In genomic region chr11:78138694-78139421, GRCh38 we compare ENCODE assay signal across 8 cellular contexts. TPM values are rescaled to one million over a fixed set of nuclear protein-coding genes. Genes with fewer than 3 reads are reported as not detected.
DNase-seq lines count a peak whose midpoint lies in the region; ATAC-seq lines count a peak whose summit lies in the region.

No MANE protein-coding gene starts in this region.

- H3K4me3 ChIP-seq in iPS-11a (ENCODE audit: low read depth, low read length) = peak overlapping the region; percentile 78

- H3K4me1 Mint-ChIP-seq in activated T-helper 17 cell treated with anti-CD3 and anti-CD28 coated beads, Interleukin-2, amount 50 U/mL, for 72 hours = peaks cover 21% of the 10 kb centered on the region

- peak; percentile 13 to 50 for ATAC-seq in left cardiac atrium
- no peak for ATAC-seq in left ventricle myocardium superior
- peak; percentile 31 for ATAC-seq in HG02938 (IDR thresholded peaks at IDR 0.05; ENCODE audit: unreplicated experiment)
- peak; percentile 52 for ATAC-seq in activated T-helper 17 cell treated with anti-CD3 and anti-CD28 coated beads, Interleukin-2, amount 50 U/mL, for 72 hours (replicated peaks)

- no peak for DNase-seq in left cardiac atrium
- no peak for DNase-seq in left ventricle myocardium superior
- DNase-seq in NOMO-1 treated with DMSO at 0.1 percent for 48 hours (lab: John Stamatoyannopoulos, UW; ENCODE audit: unreplicated experiment) = peak; percentile 45
- DNase-seq in stimulated activated CD4-positive, alpha-beta T cell treated with anti-CD3 and anti-CD28 coated beads, Interleukin-12 subunit alpha, Interleukin-12 subunit beta, amount 100 ng/mL, for 4 hours = peak; percentile 37
- no peak for DNase-seq in NCI-H187 (lab: John Stamatoyannopoulos, UW)

- H3K36me3 Mint-ChIP-seq in activated T-helper 17 cell treated with anti-CD3 and anti-CD28 coated beads, Interleukin-2, amount 50 U/mL, for 72 hours (ENCODE audit: low read depth) = peaks cover 70% of the 10 kb centered on the region

- H3K27me3 Mint-ChIP-seq in activated T-helper 17 cell treated with anti-CD3 and anti-CD28 coated beads, Interleukin-2, amount 50 U/mL, for 72 hours = no peaks in the 10 kb centered on the region

- H3K27ac Mint-ChIP-seq in activated T-helper 17 cell treated with anti-CD3 and anti-CD28 coated beads, Interleukin-2, amount 50 U/mL, for 72 hours = peak overlapping the region; percentile 89

- peak overlapping the region; percentile 91 for H3K4me3 Mint-ChIP-seq in activated T-helper 17 cell treated with anti-CD3 and anti-CD28 coated beads, Interleukin-2, amount 50 U/mL, for 72 hours

- intact Hi-C loops in left cardiac atrium (cut with DNase I) = no loop called here
- intact Hi-C loops in left ventricle myocardium superior (cut with micrococcal nuclease) = no loop called here

- no peaks in the 10 kb centered on the region for H3K9me3 Mint-ChIP-seq in activated T-helper 17 cell treated with anti-CD3 and anti-CD28 coated beads, Interleukin-2, amount 50 U/mL, for 72 hours

RNA-seq across cellular contexts. Expression of gene ALG8, which starts 0.6 kb away (rescaled TPM):
- total RNA-seq in left cardiac atrium = 10 to 100 TPM; 21.1 to 25.2 TPM
- total RNA-seq in left ventricle myocardium superior = 12.6 TPM
- 10 to 100 TPM; 38.3 to 70.2 TPM for total RNA-seq in activated T-helper 17 cell treated with anti-CD3 and anti-CD28 coated beads, Interleukin-2, amount 50 U/mL, for 72 hours

RNA-seq across cellular contexts. Expression of gene KCTD21, which starts 49.6 kb away (rescaled TPM):
- 1 to 10 TPM; 6.4 to 6.8 TPM for total RNA-seq in left cardiac atrium
- 8.5 TPM for total RNA-seq in left ventricle myocardium superior
- 1 to 10 TPM; 6.1 to 7.5 TPM for total RNA-seq in activated T-helper 17 cell treated with anti-CD3 and anti-CD28 coated beads, Interleukin-2, amount 50 U/mL, for 72 hours

RNA-seq across cellular contexts. Expression of gene USP35, which starts 49.9 kb away (rescaled TPM):
- 10 to 100 TPM in 1 of 2 donors, 1 to 10 TPM in 1; 6.5 to 10.6 TPM for total RNA-seq in left cardiac atrium
- 4.7 TPM for total RNA-seq in left ventricle myocardium superior
- 1 to 10 TPM; 9.6 to 10.0 TPM for total RNA-seq in activated T-helper 17 cell treated with anti-CD3 and anti-CD28 coated beads, Interleukin-2, amount 50 U/mL, for 72 hours

RNA-seq across cellular contexts. Expression of gene NDUFC2, which starts 59.2 kb away (rescaled TPM):
- 100 to 1,000 TPM; 276 to 291 TPM for total RNA-seq in left cardiac atrium
- total RNA-seq in left ventricle myocardium superior = 348 TPM
- total RNA-seq in activated T-helper 17 cell treated with anti-CD3 and anti-CD28 coated beads, Interleukin-2, amount 50 U/mL, for 72 hours = 100 to 1,000 TPM in 1 of 2 donors, 10 to 100 TPM in 1; 80.5 to 149 TPM

Comparison
In these comparisons a context has a peak if more than half of its experiments do, and no peak if none do; other contexts are left out.
1. DNase-seq: peak in NOMO-1 treated with DMSO at 0.1 percent for 48 hours (single experiment) and stimulated activated CD4-positive, alpha-beta T cell treated with anti-CD3 and anti-CD28 coated beads, Interleukin-12 subunit alpha, Interleukin-12 subunit beta, amount 100 ng/mL, for 4 hours (single experiment); none in left cardiac atrium (single experiment), left ventricle myocardium superior (single experiment) and NCI-H187 (0 of 2).